ENCODE assay signal across 2 cellular contexts in the genomic region with DNA sequence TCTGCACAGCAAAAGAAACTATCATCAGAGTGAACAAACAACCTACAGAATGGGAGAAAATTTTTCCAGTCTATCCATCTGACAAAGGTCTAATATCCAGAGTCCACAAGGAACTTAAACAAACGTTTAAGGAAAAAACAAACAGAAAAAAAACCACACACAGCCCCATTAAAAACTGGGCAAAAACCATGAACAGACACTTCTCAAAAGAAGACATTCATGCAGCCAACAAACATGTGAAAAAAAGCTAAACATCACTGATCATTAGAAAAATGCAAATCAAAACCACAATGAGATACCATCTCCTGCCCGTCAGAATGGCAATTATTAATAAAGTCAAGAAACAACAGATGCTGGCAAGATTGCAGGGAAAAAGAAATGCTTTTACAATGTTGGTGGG.
TF ChIP-seq lines count a peak whose summit lies in the region.

No MANE protein-coding gene starts in this region.

TF ChIP-seq in K562, 482 proteins besides CTCF, POLR2A, EP300 and RAD21:
- TF ChIP-seq, protein P1, sequence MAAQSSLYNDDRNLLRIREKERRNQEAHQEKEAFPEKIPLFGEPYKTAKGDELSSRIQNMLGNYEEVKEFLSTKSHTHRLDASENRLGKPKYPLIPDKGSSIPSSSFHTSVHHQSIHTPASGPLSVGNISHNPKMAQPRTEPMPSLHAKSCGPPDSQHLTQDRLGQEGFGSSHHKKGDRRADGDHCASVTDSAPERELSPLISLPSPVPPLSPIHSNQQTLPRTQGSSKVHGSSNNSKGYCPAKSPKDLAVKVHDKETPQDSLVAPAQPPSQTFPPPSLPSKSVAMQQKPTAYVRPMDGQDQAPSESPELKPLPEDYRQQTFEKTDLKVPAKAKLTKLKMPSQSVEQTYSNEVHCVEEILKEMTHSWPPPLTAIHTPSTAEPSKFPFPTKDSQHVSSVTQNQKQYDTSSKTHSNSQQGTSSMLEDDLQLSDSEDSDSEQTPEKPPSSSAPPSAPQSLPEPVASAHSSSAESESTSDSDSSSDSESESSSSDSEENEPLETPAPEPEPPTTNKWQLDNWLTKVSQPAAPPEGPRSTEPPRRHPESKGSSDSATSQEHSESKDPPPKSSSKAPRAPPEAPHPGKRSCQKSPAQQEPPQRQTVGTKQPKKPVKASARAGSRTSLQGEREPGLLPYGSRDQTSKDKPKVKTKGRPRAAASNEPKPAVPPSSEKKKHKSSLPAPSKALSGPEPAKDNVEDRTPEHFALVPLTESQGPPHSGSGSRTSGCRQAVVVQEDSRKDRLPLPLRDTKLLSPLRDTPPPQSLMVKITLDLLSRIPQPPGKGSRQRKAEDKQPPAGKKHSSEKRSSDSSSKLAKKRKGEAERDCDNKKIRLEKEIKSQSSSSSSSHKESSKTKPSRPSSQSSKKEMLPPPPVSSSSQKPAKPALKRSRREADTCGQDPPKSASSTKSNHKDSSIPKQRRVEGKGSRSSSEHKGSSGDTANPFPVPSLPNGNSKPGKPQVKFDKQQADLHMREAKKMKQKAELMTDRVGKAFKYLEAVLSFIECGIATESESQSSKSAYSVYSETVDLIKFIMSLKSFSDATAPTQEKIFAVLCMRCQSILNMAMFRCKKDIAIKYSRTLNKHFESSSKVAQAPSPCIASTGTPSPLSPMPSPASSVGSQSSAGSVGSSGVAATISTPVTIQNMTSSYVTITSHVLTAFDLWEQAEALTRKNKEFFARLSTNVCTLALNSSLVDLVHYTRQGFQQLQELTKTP (IDR thresholded peaks at IDR 0.05; ENCODE audit: low read depth in 1 of 2, partially characterized antibody in 2 of 2), result peak in 1 of 2 experiments; percentile 100
- TF ChIP-seq, protein P2, sequence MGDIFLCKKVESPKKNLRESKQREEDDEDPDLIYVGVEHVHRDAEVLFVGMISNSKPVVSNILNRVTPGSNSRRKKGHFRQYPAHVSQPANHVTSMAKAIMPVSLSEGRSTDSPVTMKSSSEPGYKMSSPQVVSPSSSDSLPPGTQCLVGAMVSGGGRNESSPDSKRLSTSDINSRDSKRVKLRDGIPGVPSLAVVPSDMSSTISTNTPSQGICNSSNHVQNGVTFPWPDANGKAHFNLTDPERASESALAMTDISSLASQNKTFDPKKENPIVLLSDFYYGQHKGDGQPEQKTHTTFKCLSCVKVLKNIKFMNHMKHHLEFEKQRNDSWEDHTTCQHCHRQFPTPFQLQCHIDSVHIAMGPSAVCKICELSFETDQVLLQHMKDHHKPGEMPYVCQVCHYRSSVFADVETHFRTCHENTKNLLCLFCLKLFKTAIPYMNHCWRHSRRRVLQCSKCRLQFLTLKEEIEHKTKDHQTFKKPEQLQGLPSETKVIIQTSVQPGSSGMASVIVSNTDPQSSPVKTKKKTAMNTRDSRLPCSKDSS (IDR thresholded peaks at IDR 0.05; ENCODE audit: low read depth, partially characterized antibody), result peak; percentile 19
- TF ChIP-seq TRIM28 (IDR thresholded peaks at IDR 0.05), result 0 out of 2 replicates have a peak, but pooled peaks have one; percentile 26
- TF ChIP-seq TRIM24 (IDR thresholded peaks at IDR 0.05), result peak; percentile 58; a peak in 2 of 4 replicates
- peak; percentile 47; the same call in 1 of the 2 replicates for TF ChIP-seq HLTF (IDR thresholded peaks at IDR 0.05)

TF ChIP-seq in HepG2, 621 proteins besides CTCF, POLR2A, EP300 and RAD21:
- peak; percentile 89; the same call in 1 of the 2 replicates for TF ChIP-seq SETDB1 (CRISPR knock-in tag; IDR thresholded peaks at IDR 0.05; ENCODE audit: borderline replicate concordance)
TF ChIP-seq in HepG2: peak in this region for 1; not testable (repeated sequence) for 620.
